20 cellular contexts compared by ENCODE assay signal in the genomic region with DNA sequence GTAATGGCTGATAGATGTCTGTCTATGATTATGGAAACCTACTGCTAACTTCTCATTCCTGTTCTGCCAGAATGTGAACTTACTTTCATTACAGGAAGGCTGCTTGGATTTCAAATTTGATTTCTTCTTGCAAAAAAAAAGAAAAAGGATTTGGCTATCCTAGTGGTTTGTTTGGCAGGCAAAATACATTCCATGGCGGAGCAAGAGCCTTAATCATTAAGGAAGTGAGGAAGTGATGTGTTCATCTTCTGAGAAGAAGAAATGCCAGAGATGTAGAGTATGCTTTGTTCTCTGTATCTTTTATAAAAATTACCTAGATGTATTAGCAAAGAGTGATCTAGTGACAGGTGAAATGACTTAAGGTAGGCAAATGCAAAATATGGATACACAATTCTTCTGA.
A peak's percentile ranks its signal among the peaks of the same experiment; 100 is the strongest.
DNase-seq lines count a peak whose midpoint lies in the region; ATAC-seq and TF ChIP-seq lines count a peak whose summit lies in the region.
"Had no signal": no experiment of that assay in that cellular context is flagged by ENCODE, and none has a peak within 500 bp of the region (broad histone marks: within the 10 kb centered on the region; RNA-seq: fewer than 3 reads in every experiment).

No MANE protein-coding gene starts in this region.

- H3K79me2 ChIP-seq in GM23248 (ENCODE audit: insufficient read depth) = no peaks in the 10 kb centered on the region
- no peaks in the 10 kb centered on the region for H3K79me2 ChIP-seq in mammary epithelial cell (ENCODE audit: insufficient read depth, low read length)

- H3K9me3 Mint-ChIP-seq in activated naive CD8-positive, alpha-beta T cell treated with anti-CD3 and anti-CD28 coated beads for 36 hours = no peaks in the 10 kb centered on the region
- H3K9me3 Mint-ChIP-seq in activated T-cell treated with anti-CD3 and anti-CD28 coated beads, Interleukin-2, amount 50 U/mL, for 24 hours = peaks cover 2% of the 10 kb centered on the region
- H3K9me3 Mint-ChIP-seq: neural crest cell; stimulated activated naive B cell treated with anti-CD40 and anti-IgM and Interleukin-4, amounts not matched to agents 10 μg/mL and 1 μg/mL and 100 μg/mL, for 72 hours had no signal

- no peaks in the 10 kb centered on the region for H3K9me2 ChIP-seq in GM23248 (ENCODE audit: insufficient read depth)

- H3K27ac Mint-ChIP-seq in activated naive CD8-positive, alpha-beta T cell treated with anti-CD3 and anti-CD28 coated beads for 36 hours = no peak overlapping the region
- no peak overlapping the region for H3K27ac Mint-ChIP-seq in activated T-cell treated with anti-CD3 and anti-CD28 coated beads, Interleukin-2, amount 50 U/mL, for 24 hours
- H3K27ac Mint-ChIP-seq: memory B cell; stimulated activated naive B cell treated with anti-CD40 and anti-IgM and Interleukin-4, amounts not matched to agents 10 μg/mL and 1 μg/mL and 100 μg/mL, for 72 hours had no signal

- dilution Hi-C loops in mammary epithelial cell (cut with HindIII; ENCODE audit: low sequenced_read_pairs) = no loop called here

- peaks cover 5% of the 10 kb centered on the region for H3K27me3 Mint-ChIP-seq in activated naive CD8-positive, alpha-beta T cell treated with anti-CD3 and anti-CD28 coated beads for 36 hours
- H3K27me3 Mint-ChIP-seq in activated T-cell treated with anti-CD3 and anti-CD28 coated beads, Interleukin-2, amount 50 U/mL, for 24 hours = no peaks in the 10 kb centered on the region
- H3K27me3 Mint-ChIP-seq: memory B cell; stimulated activated naive B cell treated with anti-CD40 and anti-IgM and Interleukin-4, amounts not matched to agents 10 μg/mL and 1 μg/mL and 100 μg/mL, for 72 hours had no signal

- no peak for TF ChIP-seq CTCF in mammary epithelial cell (conservative IDR thresholded peaks at IDR 0.05 in 1 of 2, IDR thresholded peaks at IDR 0.05 in 1 of 2; ENCODE audit: extremely low read depth in 1 of 2, insufficient read depth in 1 of 2, low read depth in 1 of 2, low read length in 2 of 2)

- H3K36me3 ChIP-seq in GM23248 (ENCODE audit: low read depth) (no peaks in the 10 kb centered on the region), mammary epithelial cell (ENCODE audit: insufficient read depth, low read length) (no peaks in the 10 kb centered on the region)
- H3K36me3 ChIP-seq: BE2C, esophagus muscularis mucosa, upper lobe of left lung had no signal

- BruUV-seq in mammary epithelial cell (replicated peaks; lab: Mats Ljungman, UMichigan) = no TSS peak

- H2AFZ ChIP-seq in GM23248 = no peak overlapping the region
- peak overlapping the region; percentile 59 for H2AFZ ChIP-seq in mammary epithelial cell (ENCODE audit: low read depth, low read length)

- no peaks in the 10 kb centered on the region for H3K36me3 Mint-ChIP-seq in activated naive CD8-positive, alpha-beta T cell treated with anti-CD3 and anti-CD28 coated beads for 36 hours
- no peaks in the 10 kb centered on the region for H3K36me3 Mint-ChIP-seq in activated T-cell treated with anti-CD3 and anti-CD28 coated beads, Interleukin-2, amount 50 U/mL, for 24 hours (ENCODE audit: low read depth)
- H3K36me3 Mint-ChIP-seq: memory B cell; stimulated activated naive B cell treated with anti-CD40 and anti-IgM and Interleukin-4, amounts not matched to agents 10 μg/mL and 1 μg/mL and 100 μg/mL, for 72 hours had no signal

- H3K4me3 ChIP-seq in GM23248 = no peak overlapping the region
- H3K4me3 ChIP-seq in mammary epithelial cell (replicated peaks in 1 of 3; ENCODE audit: insufficient read depth in 1 of 3, low read depth in 2 of 3, low read length in 3 of 3) = no peak overlapping the region
- H3K4me3 ChIP-seq: esophagus muscularis mucosa, smooth muscle cell, upper lobe of left lung had no signal

- H3K4me2 ChIP-seq in GM23248 (ENCODE audit: unreplicated experiment) (peak overlapping the region; percentile 55), mammary epithelial cell (ENCODE audit: insufficient read depth, low read depth, low read length) (no peak overlapping the region)
- H3K4me2 ChIP-seq: smooth muscle cell had no signal

- peak; percentile 55 for DNase-seq in AG08395 (ENCODE audit: low spot score)
- DNase-seq in GM23248 = peak; percentile 74
- DNase-seq in mammary epithelial cell = peak; percentile 51
- DNase-seq in iris pigment epithelial cell (ENCODE audit: low read depth) = peak; percentile 86
- no peak for DNase-seq in activated naive CD8-positive, alpha-beta T cell treated with anti-CD3 and anti-CD28 coated beads for 36 hours
- no peak for DNase-seq in activated T-cell treated with anti-CD3 and anti-CD28 coated beads, Interleukin-2, amount 50 U/mL, for 24 hours
- DNase-seq in stimulated activated CD4-positive, alpha-beta T cell treated with anti-CD3 and anti-CD28 coated beads, Interleukin-12 subunit alpha, Interleukin-12 subunit beta, amount 100 ng/mL, for 4 hours = no peak
- DNase-seq: activated CD4-positive, alpha-beta T cell treated with anti-CD3 and anti-CD28 coated beads, Interleukin-2, amount 50 U/mL, for 1 hour; activated T-cell treated with anti-CD3 and anti-CD28 coated beads, Interleukin-2, amount 50 U/mL, for 1 hour; BE2C; cortex of kidney; DMS79; NCI-H345; stimulated activated naive B cell treated with anti-CD40 and anti-IgM and Interleukin-4, amounts not matched to agents 10 μg/mL and 1 μg/mL and 100 μg/mL, for 72 hours had no signal

- WGBS in GM23248 (ENCODE audit: low coverage in 1 of 2, low lambda C conversion rate in 2 of 2, missing lambda C conversion rate in 2 of 2), 2 experiments = 5 to 15% methylated on average over 1 of the region's 1 CpG
- WGBS in mammary epithelial cell (ENCODE audit: low coverage, missing lambda C conversion rate) = 0% methylated on average over 1 of the region's 1 CpG

- H4K20me1 ChIP-seq in GM23248 (ENCODE audit: insufficient read depth) = no peaks in the 10 kb centered on the region
- H4K20me1 ChIP-seq in mammary epithelial cell (ENCODE audit: insufficient read depth, low read length) = no peaks in the 10 kb centered on the region

- peaks cover 25% of the 10 kb centered on the region for H3F3A ChIP-seq in GM23248 (ENCODE audit: insufficient read depth)

- ATAC-seq in GM18519 (IDR thresholded peaks at IDR 0.05; ENCODE audit: low FRiP score, unreplicated experiment) = no peak
- ATAC-seq: stimulated activated naive B cell treated with anti-CD40 and anti-IgM and Interleukin-4, amounts not matched to agents 10 μg/mL and 1 μg/mL and 100 μg/mL, for 72 hours had no signal

- H3K9ac ChIP-seq in GM23248 = no peak overlapping the region
- no peak overlapping the region for H3K9ac ChIP-seq in mammary epithelial cell (ENCODE audit: insufficient read depth, low read length)

- H3K27ac ChIP-seq in GM23248 = no peak overlapping the region
- no peak overlapping the region for H3K27ac ChIP-seq in mammary epithelial cell (ENCODE audit: insufficient read depth, low read depth, low read length)
- H3K27ac ChIP-seq: esophagus muscularis mucosa had no signal

- intact Hi-C loops in mammary epithelial cell (cut with micrococcal nuclease) = no loop called here

- no peak overlapping the region for H3K4me3 Mint-ChIP-seq in activated naive CD8-positive, alpha-beta T cell treated with anti-CD3 and anti-CD28 coated beads for 36 hours
- H3K4me3 Mint-ChIP-seq in activated T-cell treated with anti-CD3 and anti-CD28 coated beads, Interleukin-2, amount 50 U/mL, for 24 hours = no peak overlapping the region
- H3K4me3 Mint-ChIP-seq: memory B cell; neural crest cell; stimulated activated naive B cell treated with anti-CD40 and anti-IgM and Interleukin-4, amounts not matched to agents 10 μg/mL and 1 μg/mL and 100 μg/mL, for 72 hours had no signal

- CTCF ChIA-PET in mammary epithelial cell (lab: Charles Lee; ENCODE audit: low non-redundant PET) = no interaction called here

- in situ Hi-C loops in GM23248 (cut with MboI) (no loop called here), mammary epithelial cell (cut with MboI; ENCODE audit: low sequenced_read_pairs in 2 of 2) (no loop called here)

- H3K27me3 ChIP-seq in GM23248 (replicated peaks; ENCODE audit: insufficient read depth) (peaks cover 28% of the 10 kb centered on the region), mammary epithelial cell (ENCODE audit: insufficient read depth, low read length) (no peaks in the 10 kb centered on the region)
- H3K27me3 ChIP-seq: BE2C, esophagus muscularis mucosa, upper lobe of left lung had no signal

- no peaks in the 10 kb centered on the region for H3K4me1 Mint-ChIP-seq in activated naive CD8-positive, alpha-beta T cell treated with anti-CD3 and anti-CD28 coated beads for 36 hours
- H3K4me1 Mint-ChIP-seq in activated T-cell treated with anti-CD3 and anti-CD28 coated beads, Interleukin-2, amount 50 U/mL, for 24 hours (ENCODE audit: low read depth) = peaks cover 1% of the 10 kb centered on the region
- H3K4me1 Mint-ChIP-seq: memory B cell; stimulated activated naive B cell treated with anti-CD40 and anti-IgM and Interleukin-4, amounts not matched to agents 10 μg/mL and 1 μg/mL and 100 μg/mL, for 72 hours had no signal

- H3K9me3 ChIP-seq in GM23248 (ENCODE audit: low read depth) = no peaks in the 10 kb centered on the region
- H3K9me3 ChIP-seq in mammary epithelial cell (replicated peaks; ENCODE audit: insufficient read depth, low read length) = no peaks in the 10 kb centered on the region
- H3K9me3 ChIP-seq: BE2C, esophagus muscularis mucosa, upper lobe of left lung had no signal

- H3K4me1 ChIP-seq in GM23248 (ENCODE audit: insufficient read depth) = peaks cover 23% of the 10 kb centered on the region
- peaks cover 22% of the 10 kb centered on the region for H3K4me1 ChIP-seq in mammary epithelial cell (ENCODE audit: insufficient read depth, low read length)
- H3K4me1 ChIP-seq: BE2C had no signal

Comparison
In these comparisons a context has a peak if more than half of its experiments do, and no peak if none do; other contexts are left out.
1. DNase-seq: peak in AG08395 (single experiment), GM23248 (single experiment), mammary epithelial cell (single experiment) and iris pigment epithelial cell (single experiment); none in activated naive CD8-positive, alpha-beta T cell treated with anti-CD3 and anti-CD28 coated beads for 36 hours (single experiment), activated T-cell treated with anti-CD3 and anti-CD28 coated beads, Interleukin-2, amount 50 U/mL, for 24 hours (single experiment) and stimulated activated CD4-positive, alpha-beta T cell treated with anti-CD3 and anti-CD28 coated beads, Interleukin-12 subunit alpha, Interleukin-12 subunit beta, amount 100 ng/mL, for 4 hours (single experiment).